ENCODE assay signal across 23 cellular contexts in genomic region chr15:47933865-47934264, GRCh38.
"Had no signal": no experiment of that assay in that cellular context is flagged by ENCODE, and none has a peak within 500 bp of the region (broad histone marks: within the 10 kb centered on the region; RNA-seq: fewer than 3 reads in every experiment).

No MANE protein-coding gene starts in this region.

- H3K36me3 ChIP-seq: colonic mucosa, esophagus squamous epithelium, gastrocnemius medialis, heart right ventricle, left lung, lower lobe of right lung had no signal

- FAIRE-seq: endometrium, islet of Langerhans, keratinocyte had no signal

- ATAC-seq: effector memory CD8-positive, alpha-beta T cell; gastrocnemius medialis; heart right ventricle; left cardiac atrium; left lung; left ventricle myocardium superior; naive thymus-derived CD4-positive, alpha-beta T cell had no signal

- H3K9me3 ChIP-seq: colonic mucosa, esophagus squamous epithelium, gastrocnemius medialis, heart right ventricle, left lung, lower lobe of right lung had no signal

- H3K27me3 ChIP-seq: colonic mucosa, gastrocnemius medialis, heart right ventricle, left lung had no signal

- H3K27ac ChIP-seq: colonic mucosa, epithelial cell of prostate, esophagus squamous epithelium, gastrocnemius medialis, heart right ventricle, left lung, lower lobe of right lung had no signal

- H3K4me3 ChIP-seq: colonic mucosa, esophagus squamous epithelium, gastrocnemius medialis, heart right ventricle, left lung, lower lobe of right lung had no signal

- H3K4me1 ChIP-seq: colonic mucosa, esophagus squamous epithelium, gastrocnemius medialis, heart right ventricle, left lung, lower lobe of right lung had no signal

- DNase-seq: colonic mucosa; cortex of kidney; effector CD8-positive, alpha-beta T cell; effector memory CD8-positive, alpha-beta T cell; erythroblast; esophagus squamous epithelium; foreskin fibroblast; foreskin melanocyte; gastrocnemius medialis; glutamatergic neuron; head of caudate nucleus; heart right ventricle; hippocampal formation; left cardiac atrium; left lung; left ventricle myocardium superior; lower lobe of right lung; midbrain; naive thymus-derived CD4-positive, alpha-beta T cell had no signal
